In genomic region chr1:6614019-6614952, GRCh38 we compare ENCODE assay signal across 1 cellular context.
TF ChIP-seq lines count a peak whose summit lies in the region.

No MANE protein-coding gene starts in this region.

TF ChIP-seq in H1, 55 proteins besides CTCF, POLR2A, EP300 and RAD21:
- TF ChIP-seq PHF8 (conservative IDR thresholded peaks at IDR 0.05; ENCODE audit: low read depth, low read length) (peak; percentile 1; the same call in 1 of the 2 replicates), KDM4A (IDR thresholded peaks at IDR 0.05; ENCODE audit: low read depth, low read length, severe bottlenecking) (peak; percentile 34), SP4 (IDR thresholded peaks at IDR 0.05; ENCODE audit: low read length) (no peak)
